In the genomic region with DNA sequence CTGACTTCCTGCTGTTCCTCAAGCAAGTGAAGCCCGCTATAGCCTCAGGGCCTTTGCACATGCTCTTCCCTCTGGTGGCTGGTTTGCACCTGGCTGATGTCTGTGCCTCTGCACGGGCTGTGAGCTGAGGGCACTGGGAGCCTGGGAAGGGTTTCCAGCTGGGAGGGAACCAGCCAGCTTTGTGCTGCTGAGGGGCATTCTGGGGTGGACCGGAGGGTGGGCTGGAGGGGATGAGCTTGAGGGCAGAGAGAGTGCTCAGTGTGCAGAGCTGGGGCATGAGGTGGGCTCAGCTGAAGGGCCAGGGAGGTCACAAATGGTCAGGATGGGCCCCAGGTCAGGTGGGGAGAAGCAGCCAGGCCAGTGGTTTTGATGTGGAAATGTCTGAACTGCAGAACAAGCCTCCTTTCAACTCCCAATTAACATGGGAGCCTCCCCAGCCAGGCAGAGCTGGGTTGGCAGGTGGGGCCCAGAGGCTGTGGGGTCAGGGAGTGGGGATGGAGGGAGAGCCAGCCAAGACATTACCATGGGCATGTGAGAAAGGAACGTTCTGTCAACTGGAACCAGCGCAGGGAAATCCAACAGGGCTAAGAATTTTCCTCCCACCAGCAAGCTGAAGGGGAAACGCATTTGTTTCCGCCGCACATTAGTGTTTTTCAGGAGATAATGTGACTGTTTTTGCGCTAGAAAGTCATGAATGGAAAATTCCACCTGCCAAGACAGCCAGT, we compare ENCODE assay signal across 1 cellular context.
TF ChIP-seq lines count a peak whose summit lies in the region.

No MANE protein-coding gene starts in this region.

TF ChIP-seq in HEK293, 187 proteins besides CTCF, POLR2A, EP300 and RAD21:
- TF ChIP-seq, protein P1, sequence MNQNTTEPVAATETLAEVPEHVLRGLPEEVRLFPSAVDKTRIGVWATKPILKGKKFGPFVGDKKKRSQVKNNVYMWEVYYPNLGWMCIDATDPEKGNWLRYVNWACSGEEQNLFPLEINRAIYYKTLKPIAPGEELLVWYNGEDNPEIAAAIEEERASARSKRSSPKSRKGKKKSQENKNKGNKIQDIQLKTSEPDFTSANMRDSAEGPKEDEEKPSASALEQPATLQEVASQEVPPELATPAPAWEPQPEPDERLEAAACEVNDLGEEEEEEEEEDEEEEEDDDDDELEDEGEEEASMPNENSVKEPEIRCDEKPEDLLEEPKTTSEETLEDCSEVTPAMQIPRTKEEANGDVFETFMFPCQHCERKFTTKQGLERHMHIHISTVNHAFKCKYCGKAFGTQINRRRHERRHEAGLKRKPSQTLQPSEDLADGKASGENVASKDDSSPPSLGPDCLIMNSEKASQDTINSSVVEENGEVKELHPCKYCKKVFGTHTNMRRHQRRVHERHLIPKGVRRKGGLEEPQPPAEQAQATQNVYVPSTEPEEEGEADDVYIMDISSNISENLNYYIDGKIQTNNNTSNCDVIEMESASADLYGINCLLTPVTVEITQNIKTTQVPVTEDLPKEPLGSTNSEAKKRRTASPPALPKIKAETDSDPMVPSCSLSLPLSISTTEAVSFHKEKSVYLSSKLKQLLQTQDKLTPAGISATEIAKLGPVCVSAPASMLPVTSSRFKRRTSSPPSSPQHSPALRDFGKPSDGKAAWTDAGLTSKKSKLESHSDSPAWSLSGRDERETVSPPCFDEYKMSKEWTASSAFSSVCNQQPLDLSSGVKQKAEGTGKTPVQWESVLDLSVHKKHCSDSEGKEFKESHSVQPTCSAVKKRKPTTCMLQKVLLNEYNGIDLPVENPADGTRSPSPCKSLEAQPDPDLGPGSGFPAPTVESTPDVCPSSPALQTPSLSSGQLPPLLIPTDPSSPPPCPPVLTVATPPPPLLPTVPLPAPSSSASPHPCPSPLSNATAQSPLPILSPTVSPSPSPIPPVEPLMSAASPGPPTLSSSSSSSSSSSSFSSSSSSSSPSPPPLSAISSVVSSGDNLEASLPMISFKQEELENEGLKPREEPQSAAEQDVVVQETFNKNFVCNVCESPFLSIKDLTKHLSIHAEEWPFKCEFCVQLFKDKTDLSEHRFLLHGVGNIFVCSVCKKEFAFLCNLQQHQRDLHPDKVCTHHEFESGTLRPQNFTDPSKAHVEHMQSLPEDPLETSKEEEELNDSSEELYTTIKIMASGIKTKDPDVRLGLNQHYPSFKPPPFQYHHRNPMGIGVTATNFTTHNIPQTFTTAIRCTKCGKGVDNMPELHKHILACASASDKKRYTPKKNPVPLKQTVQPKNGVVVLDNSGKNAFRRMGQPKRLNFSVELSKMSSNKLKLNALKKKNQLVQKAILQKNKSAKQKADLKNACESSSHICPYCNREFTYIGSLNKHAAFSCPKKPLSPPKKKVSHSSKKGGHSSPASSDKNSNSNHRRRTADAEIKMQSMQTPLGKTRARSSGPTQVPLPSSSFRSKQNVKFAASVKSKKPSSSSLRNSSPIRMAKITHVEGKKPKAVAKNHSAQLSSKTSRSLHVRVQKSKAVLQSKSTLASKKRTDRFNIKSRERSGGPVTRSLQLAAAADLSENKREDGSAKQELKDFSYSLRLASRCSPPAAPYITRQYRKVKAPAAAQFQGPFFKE (tag by site-specific recombination; IDR thresholded peaks at IDR 0.05; ENCODE audit: borderline replicate concordance) = no peak
- TF ChIP-seq ZNF214 (tag by site-specific recombination; IDR thresholded peaks at IDR 0.05; ENCODE audit: borderline replicate concordance) (no peak), ZNF623 (tag by site-specific recombination; IDR thresholded peaks at IDR 0.05) (peak; percentile 78)
TF ChIP-seq in HEK293: peak in this region for 1.
